Comparison of ENCODE assay signal across 12 cellular contexts in genomic region chr15:69132430-69132829, GRCh38. TPM values are rescaled to one million over a fixed set of nuclear protein-coding genes. Genes with fewer than 3 reads are reported as not detected.
DNase-seq lines count a peak whose midpoint lies in the region; ATAC-seq, FAIRE-seq and TF ChIP-seq lines count a peak whose summit lies in the region.
"Had no signal": no experiment of that assay in that cellular context is flagged by ENCODE, and none has a peak within 500 bp of the region (broad histone marks: within the 10 kb centered on the region; RNA-seq: fewer than 3 reads in every experiment).

No MANE protein-coding gene starts in this region.

- H3K4me3 ChIP-seq in K562 (no peak overlapping the region), esophagus squamous epithelium (no peak overlapping the region), heart left ventricle (no peak overlapping the region), thyroid gland (replicated peaks in 1 of 3) (no peak overlapping the region)
- H3K4me3 ChIP-seq: A549 had no signal

- no peak for FAIRE-seq in K562 (lab: Jason Lieb, UNC)
- FAIRE-seq: A549 had no signal

- peaks cover 4 to 13% of the 10 kb centered on the region in 2 experiments; a peak in 4 of 5 replicates for H3K27me3 ChIP-seq in K562 (ENCODE audit: control insufficient read depth in 2 of 2, insufficient read depth in 2 of 2, low read length in 2 of 2)
- peaks cover 0 to 4% (median 0%) of the 10 kb centered on the region in 4 donors for H3K27me3 ChIP-seq in esophagus squamous epithelium
- no peaks in the 10 kb centered on the region for H3K27me3 ChIP-seq in heart left ventricle
- no peaks in the 10 kb centered on the region for H3K27me3 ChIP-seq in thyroid gland
- H3K27me3 ChIP-seq: BE2C had no signal

- no peak for TF ChIP-seq RAD21 in K562 (CRISPR knock-in tag; conservative IDR thresholded peaks at IDR 0.05 in 1 of 2, IDR thresholded peaks at IDR 0.05 in 1 of 2)

- in situ Hi-C loops in K562 (cut with MboI): no loop called here

- no peak for TF ChIP-seq EP300 in K562 (IDR thresholded peaks at IDR 0.05; ENCODE audit: low read length)

- no peaks in the 10 kb centered on the region for H4K20me1 ChIP-seq in K562 (replicated peaks; ENCODE audit: control insufficient read depth, insufficient read depth, low read length)

- no peak for ATAC-seq in K562
- ATAC-seq in heart left ventricle: no peak
- ATAC-seq: A549 had no signal

- intact Hi-C loops in K562 (cut with micrococcal nuclease) (no loop called here), esophagus squamous epithelium (cut with DNase I) (no loop called here), heart left ventricle (cut with DNase I) (no loop called here), thyroid gland (cut with DNase I) (no loop called here)

- no peak overlapping the region for H3K9ac ChIP-seq in K562 (ENCODE audit: insufficient read depth in 1 of 2, low read depth in 2 of 2, low read length in 2 of 2)

- H3K36me3 ChIP-seq in K562 (ENCODE audit: control insufficient read depth, insufficient read depth, low read length) (no peaks in the 10 kb centered on the region), esophagus squamous epithelium (no peaks in the 10 kb centered on the region), heart left ventricle (no peaks in the 10 kb centered on the region), thyroid gland (no peaks in the 10 kb centered on the region)
- H3K36me3 ChIP-seq: BE2C had no signal

- TF ChIP-seq POLR2A in K562 (conservative IDR thresholded peaks at IDR 0.05): no peak
- TF ChIP-seq POLR2A in esophagus squamous epithelium (IDR thresholded peaks at IDR 0.05): no peak
- TF ChIP-seq POLR2A in heart left ventricle (IDR thresholded peaks at IDR 0.05): no peak
- no peak for TF ChIP-seq POLR2A in thyroid gland (IDR thresholded peaks at IDR 0.05)

- TF ChIP-seq CTCF in K562 (IDR thresholded peaks at IDR 0.05 in 2 of 3, conservative IDR thresholded peaks at IDR 0.05 in 1 of 3; ENCODE audit: insufficient read depth in 2 of 3, low read depth in 1 of 3, low read length in 3 of 3) (no peak), esophagus squamous epithelium (IDR thresholded peaks at IDR 0.05) (no peak), heart left ventricle (IDR thresholded peaks at IDR 0.05) (no peak), thyroid gland (IDR thresholded peaks at IDR 0.05) (no peak)

- no peak overlapping the region for H3K27ac ChIP-seq in K562 (ENCODE audit: extremely low read depth, low read depth, low read length)
- peak overlapping the region in 3 of 4 donors; percentile 4 to 90 (median 17) for H3K27ac ChIP-seq in esophagus squamous epithelium
- H3K27ac ChIP-seq in substantia nigra (ENCODE audit: low read depth, low read length, poor library complexity, severe bottlenecking): peak overlapping the region; percentile 31
- peak overlapping the region in 1 of 12 donors; percentile 90 for H3K27ac ChIP-seq in heart left ventricle
- no peak overlapping the region for H3K27ac ChIP-seq in thyroid gland
- H3K27ac ChIP-seq: A549 had no signal

- WGBS in K562 (ENCODE audit: insufficient coverage, low coverage, missing lambda C conversion rate): 1% methylated on average over 4 of the region's 4 CpGs
- 80 to 93% methylated on average over 4 of the region's 4 CpGs for WGBS in esophagus squamous epithelium, 2 donors
- 96 to 100% (median 97%) methylated on average over 4 of the region's 4 CpGs for WGBS in heart left ventricle, 4 donors
- WGBS in thyroid gland, 2 donors: 91 to 92% methylated on average over 4 of the region's 4 CpGs

- H3K79me2 ChIP-seq in K562 (ENCODE audit: control insufficient read depth, insufficient read depth, low read length): no peaks in the 10 kb centered on the region

- no peaks in the 10 kb centered on the region for H3K9me3 ChIP-seq in K562 (replicated peaks; ENCODE audit: control insufficient read depth, insufficient read depth, low read depth, low read length)
- H3K9me3 ChIP-seq in esophagus squamous epithelium: no peaks in the 10 kb centered on the region
- H3K9me3 ChIP-seq in heart left ventricle: no peaks in the 10 kb centered on the region
- H3K9me3 ChIP-seq in thyroid gland: no peaks in the 10 kb centered on the region
- H3K9me3 ChIP-seq: A549, BE2C had no signal

- H2AFZ ChIP-seq in K562 (ENCODE audit: low read depth, low read length): no peak overlapping the region

- H3K4me1 ChIP-seq in K562 (replicated peaks in 1 of 2; ENCODE audit: control insufficient read depth in 2 of 2, insufficient read depth in 2 of 2, low read length in 2 of 2): no peaks in the 10 kb centered on the region
- peaks cover 12 to 79% (median 35%) of the 10 kb centered on the region in 3 donors for H3K4me1 ChIP-seq in esophagus squamous epithelium
- peaks cover 0 to 55% (median 5%) of the 10 kb centered on the region in 12 donors for H3K4me1 ChIP-seq in heart left ventricle
- H3K4me1 ChIP-seq in thyroid gland: peaks cover 0 to 7% of the 10 kb centered on the region in 2 donors

- no peak overlapping the region for H3K4me2 ChIP-seq in K562 (ENCODE audit: insufficient read depth, low read length)
- H3K4me2 ChIP-seq: A549 had no signal

- BruUV-seq in K562 (replicated peaks; lab: Mats Ljungman, UMichigan): no TSS peak

- CTCF ChIA-PET in K562 (lab: Yijun Ruan, JAX; ENCODE audit: low intra/inter-chr PET ratio): no interaction called here

- POLR2A ChIA-PET in K562 (lab: Yijun Ruan, JAX): interaction anchor here (0.8 kb wide), 1 partner anchor 16 kb away, joined by 4 read pairs; no protein-coding TSS in a partner anchor

- H3K9me1 ChIP-seq in K562 (ENCODE audit: control insufficient read depth, insufficient read depth, low read length): peaks cover 3% of the 10 kb centered on the region

- DNase-seq in K562 (ENCODE audit: extremely low read depth in 1 of 4, low spot score in 3 of 4): no peak
- DNase-seq in esophagus squamous epithelium (lab: John Stamatoyannopoulos, UW): no peak
- DNase-seq in substantia nigra (lab: John Stamatoyannopoulos, UW): no peak
- no peak for DNase-seq in NCI-H345 (lab: John Stamatoyannopoulos, UW)
- no peak for DNase-seq in cerebellum (ENCODE audit: low spot score)
- DNase-seq in heart left ventricle: no peak
- DNase-seq in thyroid gland: no peak
- DNase-seq: BE2C; CD8-positive, alpha-beta memory T cell; DMS53; H7 had no signal

TF ChIP-seq in K562, 482 proteins besides CTCF, POLR2A, EP300 and RAD21 (continues in another document):
- TF ChIP-seq RNF219 (CRISPR knock-in tag; IDR thresholded peaks at IDR 0.05): no peak
- no peak for TF ChIP-seq ZNF639 (CRISPR knock-in tag; conservative IDR thresholded peaks at IDR 0.05 in 1 of 2, IDR thresholded peaks at IDR 0.05 in 1 of 2)
- TF ChIP-seq RBM25 (IDR thresholded peaks at IDR 0.05; ENCODE audit: low read depth, low read length, severe bottlenecking): peak; percentile 78
- TF ChIP-seq CREB1 (IDR thresholded peaks at IDR 0.05): no peak
- no peak for TF ChIP-seq CREB1 (CRISPR knock-in tag; IDR thresholded peaks at IDR 0.05)
- no peak for TF ChIP-seq SMARCC2 (IDR thresholded peaks at IDR 0.05; ENCODE audit: low read depth)

RNA-seq across cellular contexts. Expression of gene GLCE, which starts 28.0 kb away (rescaled TPM):
- 2.8 and 8.7 TPM in 2 replicates for total RNA-seq in K562 (2011; cell fraction: chromatin; rRNA removed; ENCODE audit: low replicate concordance)
- 1.7 and 2.2 TPM in 2 replicates for total RNA-seq in K562 (2011; cell fraction: nucleolus; rRNA removed)
- 4.0 and 5.0 TPM in 2 replicates for total RNA-seq in K562 (2011; cell fraction: nucleoplasm; rRNA removed)
- total RNA-seq in K562 (2014; rRNA removed) (6.5 and 8.2 TPM in 2 replicates), K562 (2014; rRNA removed; fragmentation: Illumina TruSeq; extraction: Trizol) (12.3 and 13.3 TPM in 2 replicates), K562 (2015; rRNA removed; fragmentation: Illumina TruSeq; extraction: Trizol) (10.4 and 11.3 TPM in 2 replicates), K562 (2021) (10.0 and 10.2 TPM in 2 replicates), esophagus squamous epithelium (10 to 100 TPM; 20.4 to 26.1 (median 22.9) TPM), cerebellum (125 TPM), heart left ventricle (10 to 100 TPM in 2 of 9 donors, 1 to 10 TPM in 7; 7.8 to 14.3 (median 8.4) TPM), thyroid gland (10 to 100 TPM in 3 of 4 donors, 1 to 10 TPM in 1; 7.6 to 16.1 (median 11.9) TPM)
- polyA plus RNA-seq in K562 (2011; rRNA removed) (3.0 and 4.6 TPM in 2 replicates), K562 (2014; fragmentation: Illumina TruSeq; extraction: Trizol) (10.9 and 11.3 TPM in 2 replicates), K562 (2014; fragmentation: Nextera tagmentation; extraction: Ambion mirVana) (10 to 100 TPM; 10.0 to 12.0 TPM), K562 (2014; rRNA removed) (10.6 and 11.0 TPM in 2 replicates), heart left ventricle (1 to 10 TPM; 4.0 to 9.7 TPM)
- polyA plus RNA-seq in K562 (2011; cell fraction: cytosol; rRNA removed): 2.0 and 2.9 TPM in 2 replicates
- 1.5 and 2.2 TPM in 2 replicates for polyA plus RNA-seq in K562 (2011; cell fraction: nucleus; rRNA removed)
- 8.0 and 34.3 TPM in 2 replicates for polyA plus RNA-seq in K562 (2012)
- 5.2 and 6.8 TPM in 2 replicates for polyA minus RNA-seq in K562 (2011; rRNA and poly(A)+ RNA removed)
- polyA minus RNA-seq in K562 (2011; cell fraction: cytosol; rRNA and poly(A)+ RNA removed): 1.1 and 3.0 TPM in 2 replicates
- 1.9 and 2.4 TPM in 2 replicates for polyA minus RNA-seq in K562 (2011; cell fraction: nucleus; rRNA and poly(A)+ RNA removed)

Comparison
In these comparisons a context has a peak if more than half of its experiments do, and no peak if none do; other contexts are left out.
1. H3K27ac ChIP-seq: peak in esophagus squamous epithelium (3 of 4) and substantia nigra (single experiment); none in K562 (single experiment) and thyroid gland (0 of 3).